21 cellular contexts compared by ENCODE assay signal in genomic region chr4:157674699-157675098, GRCh38.
A peak's percentile ranks its signal among the peaks of the same experiment; 100 is the strongest.
DNase-seq lines count a peak whose midpoint lies in the region; TF ChIP-seq lines count a peak whose summit lies in the region.
"Had no signal": no experiment of that assay in that cellular context is flagged by ENCODE, and none has a peak within 500 bp of the region (broad histone marks: within the 10 kb centered on the region; RNA-seq: fewer than 3 reads in every experiment).

No MANE protein-coding gene starts in this region.

- H3K27ac ChIP-seq in breast epithelium: peak overlapping the region; percentile 53 to 67
- H3K27ac ChIP-seq: gastrocnemius medialis, SJSA1, upper lobe of left lung had no signal

- intact Hi-C loops in breast epithelium (cut with DNase I; ENCODE audit: low total_unique reads): no loop called here
- intact Hi-C loops in MCF 10A (cut with micrococcal nuclease): loop anchor here (10.0 kb wide), 1 partner anchor 470 kb away; no protein-coding TSS in a partner anchor

- BruUV-seq in MCF 10A (replicated peaks; lab: Mats Ljungman, UMichigan): no TSS peak

- H3K4me1 Mint-ChIP-seq in MCF 10A (ENCODE audit: insufficient read depth, unreplicated experiment) (no peaks in the 10 kb centered on the region), neural crest cell (no peaks in the 10 kb centered on the region)
- H3K4me1 Mint-ChIP-seq: activated CD4-positive, alpha-beta T cell treated with anti-CD3 and anti-CD28 coated beads for 36 hours; CD14-positive monocyte; stimulated activated naive B cell treated with anti-CD40 and anti-IgM and Interleukin-4, amounts not matched to agents 10 μg/mL and 1 μg/mL and 100 μg/mL, for 72 hours had no signal

- CTCF ChIA-PET in MCF 10A (lab: Yijun Ruan, JAX): interaction anchor here (0.9 kb wide), 1 partner anchor 14 kb away, joined by 3 read pairs; no protein-coding TSS in a partner anchor

- peaks cover 0 to 22% of the 10 kb centered on the region in 2 donors for H3K9me3 ChIP-seq in breast epithelium
- H3K9me3 ChIP-seq: gastrocnemius medialis, SJSA1, upper lobe of left lung had no signal

- peak in 1 of 2 donors; percentile 70 for DNase-seq in breast epithelium (ENCODE audit: low spot score in 2 of 2)
- no peak for DNase-seq in MCF 10A (ENCODE audit: unreplicated experiment)
- peak; percentile 65 for DNase-seq in astrocyte of the hippocampus (ENCODE audit: low read depth, low spot score)
- DNase-seq in neural crest cell (ENCODE audit: low read depth, low spot score): no peak
- no peak for DNase-seq in GM19238 (ENCODE audit: insufficient read length, low spot score)
- no peak for DNase-seq in ACHN
- no peak for DNase-seq in GM20000 (ENCODE audit: low spot score)
- DNase-seq in NCI-H1092 treated with DMSO at 0.1 percent for 48 hours (lab: John Stamatoyannopoulos, UW): no peak
- DNase-seq: activated CD4-positive, alpha-beta T cell treated with anti-CD3 and anti-CD28 coated beads for 36 hours; activated CD8-positive, alpha-beta memory T cell treated with anti-CD3 and anti-CD28 coated beads, Interleukin-2, amount 50 U/mL, for 4 hours; activated gamma-delta T cell; dermis blood vessel endothelial cell; DND-41; gastrocnemius medialis; NCI-H1436 treated with DMSO at 0.1 percent for 48 hours; NCI-H524; stimulated activated naive B cell treated with anti-CD40 and anti-IgM and Interleukin-4, amounts not matched to agents 10 μg/mL and 1 μg/mL and 100 μg/mL, for 72 hours; T1000; upper lobe of left lung had no signal

- in situ Hi-C loops in ACHN (cut with HindIII; ENCODE audit: low pct_ligation_motif_present, low pct_unique_long_range_greater_than_20kb, low sequenced_read_pairs): no loop called here

- H3K4me3 Mint-ChIP-seq in MCF 10A (ENCODE audit: unreplicated experiment) (no peak overlapping the region), neural crest cell (no peak overlapping the region)
- H3K4me3 Mint-ChIP-seq: activated CD4-positive, alpha-beta T cell treated with anti-CD3 and anti-CD28 coated beads for 36 hours; CD14-positive monocyte; stimulated activated naive B cell treated with anti-CD40 and anti-IgM and Interleukin-4, amounts not matched to agents 10 μg/mL and 1 μg/mL and 100 μg/mL, for 72 hours had no signal

- H3K4me1 ChIP-seq in breast epithelium: no peaks in the 10 kb centered on the region
- H3K4me1 ChIP-seq: gastrocnemius medialis, SJSA1, upper lobe of left lung had no signal

- H3K27me3 Mint-ChIP-seq in MCF 10A (ENCODE audit: insufficient read depth, unreplicated experiment) (no peaks in the 10 kb centered on the region), neural crest cell (ENCODE audit: low read depth) (no peaks in the 10 kb centered on the region)
- H3K27me3 Mint-ChIP-seq: activated CD4-positive, alpha-beta T cell treated with anti-CD3 and anti-CD28 coated beads for 36 hours; stimulated activated naive B cell treated with anti-CD40 and anti-IgM and Interleukin-4, amounts not matched to agents 10 μg/mL and 1 μg/mL and 100 μg/mL, for 72 hours had no signal

- TF ChIP-seq POLR2A in breast epithelium (IDR thresholded peaks at IDR 0.05): no peak

- H3K9me3 Mint-ChIP-seq in MCF 10A (ENCODE audit: unreplicated experiment) (no peaks in the 10 kb centered on the region), neural crest cell (peaks cover 16% of the 10 kb centered on the region)

- TF ChIP-seq CTCF in breast epithelium (IDR thresholded peaks at IDR 0.05): no peak
- no peak for TF ChIP-seq CTCF in MCF 10A (IDR thresholded peaks at IDR 0.05; ENCODE audit: unreplicated experiment)
- no peak for TF ChIP-seq CTCF in neural crest cell (conservative IDR thresholded peaks at IDR 0.05)
- TF ChIP-seq CTCF in GM20000 (IDR thresholded peaks at IDR 0.05; ENCODE audit: extremely low read depth, missing control alignments): no peak

- H3K36me3 ChIP-seq in breast epithelium: no peaks in the 10 kb centered on the region
- H3K36me3 ChIP-seq: gastrocnemius medialis, SJSA1, upper lobe of left lung had no signal

- no peak overlapping the region for H3K4me3 ChIP-seq in breast epithelium
- H3K4me3 ChIP-seq: gastrocnemius medialis, SJSA1, upper lobe of left lung had no signal

- H3K27me3 ChIP-seq in breast epithelium: no peaks in the 10 kb centered on the region
- H3K27me3 ChIP-seq: gastrocnemius medialis, SJSA1, upper lobe of left lung had no signal

- POLR2A ChIA-PET in MCF 10A (lab: Yijun Ruan, JAX): no interaction called here

- no peaks in the 10 kb centered on the region for H3K36me3 Mint-ChIP-seq in MCF 10A (ENCODE audit: insufficient read depth, unreplicated experiment)
- H3K36me3 Mint-ChIP-seq in neural crest cell (ENCODE audit: low read depth): peaks cover 12% of the 10 kb centered on the region
- H3K36me3 Mint-ChIP-seq: CD14-positive monocyte; stimulated activated naive B cell treated with anti-CD40 and anti-IgM and Interleukin-4, amounts not matched to agents 10 μg/mL and 1 μg/mL and 100 μg/mL, for 72 hours had no signal

- no peak overlapping the region for H3K27ac Mint-ChIP-seq in MCF 10A (ENCODE audit: low read depth, unreplicated experiment)
- peak overlapping the region; percentile 51 for H3K27ac Mint-ChIP-seq in neural crest cell (ENCODE audit: unreplicated experiment)
- H3K27ac Mint-ChIP-seq: activated CD4-positive, alpha-beta T cell treated with anti-CD3 and anti-CD28 coated beads for 36 hours; CD14-positive monocyte; stimulated activated naive B cell treated with anti-CD40 and anti-IgM and Interleukin-4, amounts not matched to agents 10 μg/mL and 1 μg/mL and 100 μg/mL, for 72 hours had no signal
